In the genomic region with DNA sequence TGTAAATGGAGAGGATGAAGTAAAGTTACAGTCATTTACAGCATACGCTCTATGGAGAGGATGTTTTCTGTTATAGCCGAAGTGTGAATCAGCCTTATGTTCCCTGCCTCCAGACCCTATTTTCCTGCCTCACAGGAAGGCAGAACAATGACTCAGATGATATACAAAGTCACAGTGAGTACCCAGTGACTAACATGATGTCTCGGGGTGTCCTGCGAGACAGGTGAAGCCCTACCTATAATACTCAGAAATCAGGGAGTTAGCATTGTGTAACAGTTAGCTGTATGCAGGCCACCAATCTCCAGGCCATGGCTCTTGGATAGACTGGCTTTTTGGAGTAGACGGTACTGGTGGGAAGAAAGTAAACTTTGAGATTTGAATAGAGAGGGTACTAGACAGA, we compare ENCODE assay signal across 26 cellular contexts. TPM values are rescaled to one million over a fixed set of nuclear protein-coding genes. Genes with fewer than 3 reads are reported as not detected.
DNase-seq lines count a peak whose midpoint lies in the region; ATAC-seq and TF ChIP-seq lines count a peak whose summit lies in the region.
"Had no signal": no experiment of that assay in that cellular context is flagged by ENCODE, and none has a peak within 500 bp of the region (broad histone marks: within the 10 kb centered on the region; RNA-seq: fewer than 3 reads in every experiment).

No MANE protein-coding gene starts in this region.

- DNase-seq in HFFc6 = peak; percentile 55
- no peak for DNase-seq in RWPE2 (ENCODE audit: low spot score)
- peak; percentile 63 to 91 for DNase-seq in dermis microvascular lymphatic vessel endothelial cell (ENCODE audit: low read depth in 2 of 2)
- DNase-seq in lung microvascular endothelial cell (ENCODE audit: low read depth in 2 of 2) = peak; percentile 73 to 87
- DNase-seq in Right ventricle myocardium superior = no peak
- DNase-seq in Kasumi-1 (lab: John Stamatoyannopoulos, UW) = no peak
- no peak for DNase-seq in NCI-H748 treated with DMSO at 0.1 percent for 48 hours (lab: John Stamatoyannopoulos, UW)
- DNase-seq in DMS153 (lab: John Stamatoyannopoulos, UW) = no peak
- DNase-seq: activated T-cell treated with anti-CD3 and anti-CD28 coated beads, Interleukin-2, amount 50 U/mL, for 48 hours; CD8-positive, alpha-beta memory T cell; DND-41; esophagus squamous epithelium; head of caudate nucleus; naive thymus-derived CD4-positive, alpha-beta T cell; NCI-H1105; NCI-H524 treated with DMSO at 0.1 percent for 48 hours; stimulated activated CD4-positive, alpha-beta T cell treated with anti-CD3 and anti-CD28 coated beads, Interleukin-2, amount 100 ng/mL, for 48 hours; T-helper 17 cell; transverse colon had no signal

- H3K27me3 ChIP-seq in RWPE2 (ENCODE audit: insufficient read depth, poor library complexity, severe bottlenecking) = no peaks in the 10 kb centered on the region
- H3K27me3 ChIP-seq: transverse colon had no signal

- H3K9me3 ChIP-seq in RWPE2 (ENCODE audit: severe bottlenecking) = no peaks in the 10 kb centered on the region
- H3K9me3 ChIP-seq: esophagus squamous epithelium, transverse colon had no signal

- TF ChIP-seq CTCF in HFFc6 (IDR thresholded peaks at IDR 0.05) (no peak), RWPE2 (IDR thresholded peaks at IDR 0.05; ENCODE audit: poor library complexity, severe bottlenecking) (no peak)

- peak overlapping the region; percentile 70 for H3K27ac ChIP-seq in RWPE2 (ENCODE audit: poor library complexity, severe bottlenecking)
- H3K27ac ChIP-seq: esophagus squamous epithelium, KMS-11, parathyroid adenoma, transverse colon had no signal

- H3K4me1 ChIP-seq in RWPE2 (ENCODE audit: insufficient read depth, poor library complexity, severe bottlenecking) = peaks cover 8% of the 10 kb centered on the region
- H3K4me1 ChIP-seq: esophagus squamous epithelium, parathyroid adenoma had no signal

- peaks cover 8% of the 10 kb centered on the region for H3K36me3 Mint-ChIP-seq in HFFc6 (ENCODE audit: low read depth)
- H3K36me3 Mint-ChIP-seq: activated naive CD4-positive, alpha-beta T cell treated with anti-CD3 and anti-CD28 coated beads, Interleukin-2, amount 50 U/mL, for 24 hours; brain; CD8-positive, alpha-beta memory T cell; naive thymus-derived CD4-positive, alpha-beta T cell had no signal

- no peaks in the 10 kb centered on the region for H3K9me3 Mint-ChIP-seq in HFFc6
- H3K9me3 Mint-ChIP-seq: activated naive CD4-positive, alpha-beta T cell treated with anti-CD3 and anti-CD28 coated beads, Interleukin-2, amount 50 U/mL, for 24 hours; CD8-positive, alpha-beta memory T cell; stimulated activated naive CD8-positive, alpha-beta T cell treated with anti-CD3 and anti-CD28 coated beads, Interleukin-15, Interleukin-2, amounts not matched to agents 100 ng/mL and 50 ng/mL, for 24 hours had no signal

- intact Hi-C loops in Right ventricle myocardium superior (cut with DNase I) = no loop called here

- H3K4me3 Mint-ChIP-seq in HFFc6 = no peak overlapping the region
- H3K4me3 Mint-ChIP-seq: activated naive CD4-positive, alpha-beta T cell treated with anti-CD3 and anti-CD28 coated beads, Interleukin-2, amount 50 U/mL, for 24 hours; brain; CD8-positive, alpha-beta memory T cell; dendritic cell treated with granulocyte-macrophage colony-stimulating factor and Interleukin-4, amounts not matched to agents 40 ng/mL and 50 ng/mL, for 4 days; memory B cell; naive thymus-derived CD4-positive, alpha-beta T cell; stimulated activated naive CD8-positive, alpha-beta T cell treated with anti-CD3 and anti-CD28 coated beads, Interleukin-15, Interleukin-2, amounts not matched to agents 100 ng/mL and 50 ng/mL, for 24 hours; T-helper 17 cell had no signal

- H3K4me3 ChIP-seq in RWPE2 (ENCODE audit: severe bottlenecking) = no peak overlapping the region
- H3K4me3 ChIP-seq: esophagus squamous epithelium, transverse colon had no signal

- H3K4me1 Mint-ChIP-seq in HFFc6 (ENCODE audit: low read depth) = peaks cover 42% of the 10 kb centered on the region
- H3K4me1 Mint-ChIP-seq: activated naive CD4-positive, alpha-beta T cell treated with anti-CD3 and anti-CD28 coated beads, Interleukin-2, amount 50 U/mL, for 24 hours; brain; CD8-positive, alpha-beta memory T cell; memory B cell; naive thymus-derived CD4-positive, alpha-beta T cell; T-helper 17 cell had no signal

- H3K27me3 Mint-ChIP-seq in HFFc6 (ENCODE audit: insufficient read depth) = no peaks in the 10 kb centered on the region
- H3K27me3 Mint-ChIP-seq: activated naive CD4-positive, alpha-beta T cell treated with anti-CD3 and anti-CD28 coated beads, Interleukin-2, amount 50 U/mL, for 24 hours; dendritic cell treated with granulocyte-macrophage colony-stimulating factor and Interleukin-4, amounts not matched to agents 40 ng/mL and 50 ng/mL, for 4 days had no signal

- H3K36me3 ChIP-seq in RWPE2 (ENCODE audit: low read depth) = no peaks in the 10 kb centered on the region
- H3K36me3 ChIP-seq: esophagus squamous epithelium, transverse colon had no signal

- peak overlapping the region; percentile 59 for H3K27ac Mint-ChIP-seq in HFFc6
- H3K27ac Mint-ChIP-seq: activated naive CD4-positive, alpha-beta T cell treated with anti-CD3 and anti-CD28 coated beads, Interleukin-2, amount 50 U/mL, for 24 hours; brain; dendritic cell treated with granulocyte-macrophage colony-stimulating factor and Interleukin-4, amounts not matched to agents 40 ng/mL and 50 ng/mL, for 4 days; memory B cell; naive thymus-derived CD4-positive, alpha-beta T cell; stimulated activated naive CD8-positive, alpha-beta T cell treated with anti-CD3 and anti-CD28 coated beads, Interleukin-15, Interleukin-2, amounts not matched to agents 100 ng/mL and 50 ng/mL, for 24 hours; T-helper 17 cell had no signal

- ATAC-seq in RWPE2 (ENCODE audit: low read depth) = peak; percentile 92
- no peak for ATAC-seq in Right ventricle myocardium superior (ENCODE audit: poor library complexity)
- ATAC-seq: naive thymus-derived CD4-positive, alpha-beta T cell; T-helper 17 cell had no signal

RNA-seq across cellular contexts. Expression of a gene that starts 55.6 kb away (rescaled TPM):
- 10 to 100 TPM; 34.3 to 41.8 (median 39.2) TPM for total RNA-seq in HFFc6 (2021; fragmentation: NEBNext Ultra II Directional; extraction: Animal tissue kit (Norgen Biotek cat#: 25700))
- total RNA-seq in dermis microvascular lymphatic vessel endothelial cell (65.7 and 92.0 TPM in 2 replicates), lung microvascular endothelial cell (51.0 and 95.0 TPM in 2 replicates), Right ventricle myocardium superior (18.6 TPM)

Comparison
In these comparisons a context has a peak if more than half of its experiments do, and no peak if none do; other contexts are left out.
1. DNase-seq: peak in HFFc6 (single experiment), dermis microvascular lymphatic vessel endothelial cell (2 of 2) and lung microvascular endothelial cell (2 of 2); none in RWPE2 (single experiment), Right ventricle myocardium superior (single experiment), Kasumi-1 (0 of 2), NCI-H748 treated with DMSO at 0.1 percent for 48 hours (single experiment) and DMS153 (single experiment).